Comparison of ENCODE assay signal across 21 cellular contexts in genomic region chr18:69985239-69985638, GRCh38. TPM values are rescaled to one million over a fixed set of nuclear protein-coding genes. Genes with fewer than 3 reads are reported as not detected.
DNase-seq lines count a peak whose midpoint lies in the region; ATAC-seq and TF ChIP-seq lines count a peak whose summit lies in the region.
"Had no signal": no experiment of that assay in that cellular context is flagged by ENCODE, and none has a peak within 500 bp of the region (broad histone marks: within the 10 kb centered on the region; RNA-seq: fewer than 3 reads in every experiment).

No MANE protein-coding gene starts in this region.

- peaks cover 9 to 36% (median 28%) of the 10 kb centered on the region in 9 donors for H3K9me3 Mint-ChIP-seq in naive thymus-derived CD8-positive, alpha-beta T cell

- H2AFZ ChIP-seq in HCT116 (ENCODE audit: low read depth, low read length, poor library complexity, severe bottlenecking) (no peak overlapping the region), neuronal stem cell (ENCODE audit: low read length) (no peak overlapping the region)

- peak overlapping the region; percentile 9 for H4K8ac ChIP-seq in neuronal stem cell (ENCODE audit: low read depth, low read length)

- H3K14ac ChIP-seq in neuronal stem cell (ENCODE audit: low read length) = peak overlapping the region; percentile 28

- BruUV-seq in HCT116 (replicated peaks; lab: Mats Ljungman, UMichigan) = no TSS peak

- no peaks in the 10 kb centered on the region for H3K9me3 ChIP-seq in HCT116 (ENCODE audit: control insufficient read depth in 1 of 2, insufficient read depth in 1 of 2, low read depth in 1 of 2, low read length in 2 of 2)
- H3K9me3 ChIP-seq in neuronal stem cell (replicated peaks in 1 of 2; ENCODE audit: control insufficient read depth in 2 of 2, insufficient read depth in 1 of 2, low read depth in 1 of 2, low read length in 2 of 2) = peaks cover 0 to 14% of the 10 kb centered on the region in 2 donors
- H3K9me3 ChIP-seq in psoas muscle = peaks cover 11% of the 10 kb centered on the region
- H3K9me3 ChIP-seq: SJCRH30 had no signal

- H2AK5ac ChIP-seq in neuronal stem cell (ENCODE audit: low read depth, low read length) = no peak overlapping the region

- H2BK15ac ChIP-seq in neuronal stem cell (ENCODE audit: low read length) = no peak overlapping the region

- H3K4ac ChIP-seq in neuronal stem cell (ENCODE audit: low read length) = no peak overlapping the region

- H4K20me1 ChIP-seq in HCT116 (ENCODE audit: insufficient read depth) = no peaks in the 10 kb centered on the region
- H4K20me1 ChIP-seq: BLaER1 had no signal

- H3K36me3 ChIP-seq in HCT116 (ENCODE audit: control insufficient read depth in 1 of 2, insufficient read depth in 2 of 2, low read length in 2 of 2) (no peaks in the 10 kb centered on the region), neuronal stem cell (replicated peaks in 1 of 2; ENCODE audit: control insufficient read depth in 2 of 2, insufficient read depth in 2 of 2, low read length in 2 of 2) (no peaks in the 10 kb centered on the region), psoas muscle (ENCODE audit: insufficient read depth in 1 of 2, low read depth in 1 of 2) (no peaks in the 10 kb centered on the region)
- H3K36me3 ChIP-seq: SJCRH30 had no signal

- H3K79me1 ChIP-seq in neuronal stem cell (ENCODE audit: low read depth, low read length) = no peaks in the 10 kb centered on the region

- no peak overlapping the region for H2BK120ac ChIP-seq in neuronal stem cell (ENCODE audit: low read depth, low read length)

- H3K4me3 ChIP-seq in HCT116 (replicated peaks in 1 of 2; ENCODE audit: low read depth in 1 of 2, low read length in 2 of 2) = no peak overlapping the region
- H3K4me3 ChIP-seq in neuronal stem cell (ENCODE audit: low read length in 2 of 2) = no peak overlapping the region
- no peak overlapping the region for H3K4me3 ChIP-seq in psoas muscle
- H3K4me3 ChIP-seq: BLaER1, SJCRH30 had no signal

- H3K27me3 ChIP-seq in HCT116 (ENCODE audit: insufficient read depth, low read length) (no peaks in the 10 kb centered on the region), foreskin keratinocyte (no peaks in the 10 kb centered on the region), neuronal stem cell (ENCODE audit: control insufficient read depth in 3 of 3, insufficient read depth in 3 of 3, low read depth in 1 of 3, low read length in 3 of 3) (no peaks in the 10 kb centered on the region), psoas muscle (ENCODE audit: insufficient read depth in 3 of 3, low read length in 2 of 3) (no peaks in the 10 kb centered on the region)
- H3K27me3 ChIP-seq: BLaER1, SJCRH30 had no signal

- H3K27ac ChIP-seq in HCT116 (ENCODE audit: low read depth, low read length) = no peak overlapping the region
- no peak overlapping the region for H3K27ac ChIP-seq in foreskin keratinocyte
- no peak overlapping the region for H3K27ac ChIP-seq in neuronal stem cell (replicated peaks; ENCODE audit: low read length)
- no peak overlapping the region for H3K27ac ChIP-seq in psoas muscle
- H3K27ac ChIP-seq: BLaER1, SJCRH30 had no signal

- no peaks in the 10 kb centered on the region for H3K9me2 ChIP-seq in HCT116 (ENCODE audit: insufficient read depth)

- H2BK12ac ChIP-seq in neuronal stem cell (ENCODE audit: low read length) = no peak overlapping the region

- WGBS in neuronal stem cell (ENCODE audit: extremely low coverage in 2 of 2, insufficient read length in 2 of 2, insufficient replicate concordance in 1 of 2), 2 donors = no CpG with 5 or more reads among the region's 4 CpGs
- WGBS in psoas muscle, 3 donors = 85 to 89% (median 88%) methylated on average over 4 of the region's 4 CpGs

- ATAC-seq in HCT116 (peak; percentile 46; the same call in 1 of the 2 replicates), foreskin keratinocyte (peak; percentile 50), psoas muscle (no peak)
- no peak for ATAC-seq in naive thymus-derived CD8-positive, alpha-beta T cell
- ATAC-seq: SK-N-SH treated with all-trans-retinoic acid at 6 μM for 48 hours had no signal

- H4K91ac ChIP-seq in neuronal stem cell (ENCODE audit: low read depth, low read length, poor library complexity) = no peak overlapping the region

- no peak for TF ChIP-seq CTCF in HCT116 (IDR thresholded peaks at IDR 0.05 in 2 of 3, conservative IDR thresholded peaks at IDR 0.05 in 1 of 3; ENCODE audit: borderline replicate concordance in 1 of 3, insufficient read depth in 1 of 3, low read depth in 2 of 3, low read length in 2 of 3)
- TF ChIP-seq CTCF in foreskin keratinocyte (conservative IDR thresholded peaks at IDR 0.05) = no peak
- no peak for TF ChIP-seq CTCF in psoas muscle (IDR thresholded peaks at IDR 0.05)

- H3K4me1 ChIP-seq in HCT116 (ENCODE audit: control insufficient read depth in 1 of 2, insufficient read depth in 2 of 2, low read length in 2 of 2) (no peaks in the 10 kb centered on the region), foreskin keratinocyte (no peaks in the 10 kb centered on the region), neuronal stem cell (ENCODE audit: control insufficient read depth in 2 of 2, insufficient read depth in 1 of 2, low read depth in 1 of 2, low read length in 2 of 2) (peaks cover 0 to 3% of the 10 kb centered on the region in 2 donors), psoas muscle (no peaks in the 10 kb centered on the region)
- H3K4me1 ChIP-seq: BLaER1, SJCRH30 had no signal

- intact Hi-C loops in HCT116 (cut with micrococcal nuclease) (no loop called here), psoas muscle (cut with DNase I) (no loop called here)

- POLR2A ChIA-PET in HCT116 (lab: Charles Lee) = no interaction called here
- POLR2A ChIA-PET in naive thymus-derived CD8-positive, alpha-beta T cell (lab: Charles Lee) = no interaction called here

- peaks cover 29 to 41% (median 32%) of the 10 kb centered on the region in 3 donors for H3K36me3 Mint-ChIP-seq in naive thymus-derived CD8-positive, alpha-beta T cell

- H3K4me3 Mint-ChIP-seq in naive thymus-derived CD8-positive, alpha-beta T cell = no peak overlapping the region
- H3K4me3 Mint-ChIP-seq: CD4-positive, CD25-positive, alpha-beta regulatory T cell had no signal

- H2BK5ac ChIP-seq in neuronal stem cell (ENCODE audit: low read length) = no peak overlapping the region

- RAD21 ChIA-PET in HCT116 (lab: Charles Lee; ENCODE audit: low non-redundant PET in 1 of 2, low total read pairs in 2 of 2, uncharacterized antibody in 2 of 2, unreplicated experiment in 2 of 2) = no interaction called here

- no peaks in the 10 kb centered on the region for H3K27me3 Mint-ChIP-seq in naive thymus-derived CD8-positive, alpha-beta T cell
- H3K27me3 Mint-ChIP-seq: CD4-positive, CD25-positive, alpha-beta regulatory T cell had no signal

- no peak for TF ChIP-seq RAD21 in HCT116 (IDR thresholded peaks at IDR 0.05; ENCODE audit: low read depth)

- no peak for TF ChIP-seq POLR2A in HCT116 (IDR thresholded peaks at IDR 0.05; ENCODE audit: borderline replicate concordance, extremely low read depth, insufficient read depth, insufficient read length)

- H3K23ac ChIP-seq in neuronal stem cell (ENCODE audit: low read depth, low read length, poor library complexity) = no peak overlapping the region

- H3K4me1 Mint-ChIP-seq in naive thymus-derived CD8-positive, alpha-beta T cell = peaks cover 13 to 29% (median 27%) of the 10 kb centered on the region in 4 donors

- H3K18ac ChIP-seq in neuronal stem cell (ENCODE audit: low read length) = peak overlapping the region; percentile 72

- no peak overlapping the region for H3K27ac Mint-ChIP-seq in naive thymus-derived CD8-positive, alpha-beta T cell
- H3K27ac Mint-ChIP-seq: CD4-positive, CD25-positive, alpha-beta regulatory T cell had no signal

- H3K9ac ChIP-seq in HCT116 (ENCODE audit: low read length) (no peak overlapping the region), neuronal stem cell (ENCODE audit: low read depth, low read length, poor library complexity) (no peak overlapping the region)
- H3K9ac ChIP-seq: BLaER1 had no signal

- H3K4me2 ChIP-seq in HCT116 (ENCODE audit: low read length) (no peak overlapping the region), neuronal stem cell (ENCODE audit: insufficient read depth, low read length, poor library complexity, severe bottlenecking) (no peak overlapping the region)
- H3K4me2 ChIP-seq: BLaER1 had no signal

- no peaks in the 10 kb centered on the region for H3K79me2 ChIP-seq in HCT116 (ENCODE audit: insufficient read depth, low read length)

- CTCF ChIA-PET in HCT116 (lab: Charles Lee) = no interaction called here

- DNase-seq in ELF-1 (ENCODE audit: low read depth, low spot score) (peak; percentile 18), HCT116 (ENCODE audit: low read depth, low spot score) (no peak), foreskin keratinocyte (no peak), neuronal stem cell (ENCODE audit: low spot score) (no peak), psoas muscle (no peak)
- DNase-seq in naive thymus-derived CD8-positive, alpha-beta T cell = no peak
- DNase-seq in stimulated activated CD4-positive, alpha-beta T cell treated with anti-CD3 and anti-CD28 coated beads, Interleukin-15, amount 100 ng/mL, for 24 hours = no peak
- DNase-seq: CD4-positive, CD25-positive, alpha-beta regulatory T cell; DMS153; DND-41; KBM-7; NCI-H1105 treated with DMSO at 0.1 percent for 48 hours; NCI-H146; NCI-H1930; NCI-H2107; NCI-H446; NCI-H524 treated with DMSO at 0.1 percent for 48 hours; NCI-H774; SJCRH30 had no signal

TF ChIP-seq in HCT116, 20 proteins besides CTCF, POLR2A, EP300 and RAD21:
- TF ChIP-seq CEBPB (IDR thresholded peaks at IDR 0.05; ENCODE audit: low read depth) (no peak), EGR1 (IDR thresholded peaks at IDR 0.05; ENCODE audit: low read depth) (no peak), SIN3A (IDR thresholded peaks at IDR 0.05; ENCODE audit: low read depth) (no peak), POLR2AphosphoS5 (IDR thresholded peaks at IDR 0.05; ENCODE audit: low read depth, low read length) (no peak)

RNA-seq across cellular contexts. Expression of gene CD226, which starts 37.6 kb away (rescaled TPM):
- total RNA-seq in HCT116 (2021; ENCODE audit: unreplicated experiment) (1.2 TPM), foreskin keratinocyte (0.60 and 0.75 TPM in 2 replicates), psoas muscle (1 to 10 TPM in 1 of 4 donors, under 1 TPM in 3; 0.24 to 1.8 (median 0.49) TPM)
- 0.05 and 0.30 TPM in 2 replicates for polyA plus RNA-seq in HCT116 (2012)
- polyA plus RNA-seq in foreskin keratinocyte (0.11 and 0.14 TPM in 2 replicates), psoas muscle (under 1 TPM; 0.06 to 0.27 (median 0.08) TPM)
- 0.03 TPM for polyA plus RNA-seq in neuronal stem cell (2013, experiment 1 of 2)
- polyA plus RNA-seq in neuronal stem cell (2013, experiment 2 of 2) = 0.01 TPM
- 10 to 100 TPM; 24.6 to 26.1 TPM for total RNA-seq in naive thymus-derived CD8-positive, alpha-beta T cell
- 10 to 100 TPM; 13.0 to 26.4 (median 15.6) TPM for polyA plus RNA-seq in naive thymus-derived CD8-positive, alpha-beta T cell

Comparison
In these comparisons a context has a peak if more than half of its experiments do, and no peak if none do; other contexts are left out.
1. ATAC-seq: peak in HCT116 (single experiment) and foreskin keratinocyte (single experiment); none in naive thymus-derived CD8-positive, alpha-beta T cell (0 of 2) and psoas muscle (0 of 4).
2. RNA of gene CD226, which starts 37.6 kb away (total RNA-seq): 24.6 to 26.1 TPM in naive thymus-derived CD8-positive, alpha-beta T cell; 1.2 TPM in HCT116 (single experiment), 0.24 to 1.8 TPM in psoas muscle and 0.60 to 0.75 TPM in foreskin keratinocyte; every median in the first group is over 4 times any median in the second.